2 cellular contexts compared by ENCODE assay signal in genomic region chr14:37198907-37199306, GRCh38.
TF ChIP-seq lines count a peak whose summit lies in the region.

No MANE protein-coding gene starts in this region.

TF ChIP-seq in endothelial cell of umbilical vein, 7 proteins besides CTCF, POLR2A, EP300 and RAD21:
- TF ChIP-seq FOS (IDR thresholded peaks at IDR 0.05; ENCODE audit: borderline replicate concordance, insufficient read depth, low read length) (no peak), EZH2 (IDR thresholded peaks at IDR 0.05; ENCODE audit: borderline replicate concordance, low read depth, low read length, severe bottlenecking) (no peak), POLR2AphosphoS5 (IDR thresholded peaks at IDR 0.05; ENCODE audit: insufficient read depth, low read depth, low read length) (no peak), JUN (IDR thresholded peaks at IDR 0.05; ENCODE audit: borderline replicate concordance, insufficient read depth, insufficient read length, low read depth) (no peak), MYC (IDR thresholded peaks at IDR 0.05; ENCODE audit: low read depth, low read length) (no peak), MAX (IDR thresholded peaks at IDR 0.05; ENCODE audit: insufficient read depth, insufficient read length) (no peak), GATA2 (IDR thresholded peaks at IDR 0.05; ENCODE audit: insufficient read depth, insufficient read length, low read depth, low read length) (no peak)
TF ChIP-seq in endothelial cell of umbilical vein: peak in this region for 0.

TF ChIP-seq in neural cell, 6 proteins besides CTCF, POLR2A, EP300 and RAD21:
- TF ChIP-seq EZH2 (IDR thresholded peaks at IDR 0.05; ENCODE audit: borderline replicate concordance, insufficient read depth, low read length, poor library complexity, severe bottlenecking) (no peak), TAF1 (IDR thresholded peaks at IDR 0.05; ENCODE audit: low read depth) (no peak), REST (IDR thresholded peaks at IDR 0.05; ENCODE audit: borderline replicate concordance) (no peak), MXI1 (conservative IDR thresholded peaks at IDR 0.05; ENCODE audit: poor library complexity, severe bottlenecking) (no peak), POLR2AphosphoS5 (IDR thresholded peaks at IDR 0.05) (no peak), SMC3 (conservative IDR thresholded peaks at IDR 0.05; ENCODE audit: poor library complexity) (no peak)
TF ChIP-seq in neural cell: peak in this region for 0.
